16 cellular contexts compared by ENCODE assay signal in the genomic region with DNA sequence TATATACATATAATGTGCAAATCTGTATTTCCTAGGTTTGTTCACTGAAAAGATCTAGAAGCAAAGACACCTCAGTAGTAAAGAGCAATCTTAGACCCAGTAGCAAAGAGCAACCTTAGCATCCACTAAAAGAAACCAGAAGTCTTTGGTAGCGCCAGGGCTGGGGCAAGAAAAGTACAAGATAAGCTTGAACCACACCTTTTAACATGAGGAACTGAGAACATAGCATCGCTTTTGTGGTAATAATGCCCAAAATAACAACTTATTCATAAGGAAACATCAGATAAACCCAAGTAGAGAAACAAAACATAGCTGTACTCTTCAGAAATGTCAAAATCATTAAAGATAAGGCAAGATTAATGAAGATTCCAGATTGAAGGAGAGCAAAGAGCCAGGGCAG.
DNase-seq lines count a peak whose midpoint lies in the region; ATAC-seq and TF ChIP-seq lines count a peak whose summit lies in the region.
"Had no signal": no experiment of that assay in that cellular context is flagged by ENCODE, and none has a peak within 500 bp of the region (broad histone marks: within the 10 kb centered on the region; RNA-seq: fewer than 3 reads in every experiment).

No MANE protein-coding gene starts in this region.

- TF ChIP-seq CTCF in GM12865 (IDR thresholded peaks at IDR 0.05; ENCODE audit: insufficient read depth, low read depth, low read length, missing control alignments) (no peak), psoas muscle (IDR thresholded peaks at IDR 0.05) (no peak)

- no peaks in the 10 kb centered on the region for H3K36me3 ChIP-seq in CD4-positive, alpha-beta memory T cell (ENCODE audit: insufficient read depth, low read length)
- H3K36me3 ChIP-seq in psoas muscle (ENCODE audit: insufficient read depth in 1 of 2, low read depth in 1 of 2) = no peaks in the 10 kb centered on the region
- H3K36me3 ChIP-seq: ascending aorta, ovary, Peyer's patch had no signal

- H3K36me3 Mint-ChIP-seq in CD4-positive, alpha-beta memory T cell = peaks cover 4 to 36% of the 10 kb centered on the region in 2 donors

- no peak overlapping the region for H3K27ac ChIP-seq in CD4-positive, alpha-beta memory T cell (ENCODE audit: low read depth, low read length)
- H3K27ac ChIP-seq in psoas muscle = no peak overlapping the region
- H3K27ac ChIP-seq: A549, ascending aorta, ovary, Peyer's patch had no signal

- H3K4me3 ChIP-seq in GM12865 (ENCODE audit: low read depth, low read length) (no peak overlapping the region), psoas muscle (no peak overlapping the region)
- no peak overlapping the region for H3K4me3 ChIP-seq in CD4-positive, alpha-beta memory T cell (ENCODE audit: low read length in 2 of 2)
- H3K4me3 ChIP-seq: A549, ascending aorta, ovary, Peyer's patch had no signal

- no peaks in the 10 kb centered on the region for H3K27me3 ChIP-seq in CD4-positive, alpha-beta memory T cell (ENCODE audit: insufficient read depth, low read length)
- H3K27me3 ChIP-seq in psoas muscle (ENCODE audit: insufficient read depth in 3 of 3, low read length in 2 of 3) = no peaks in the 10 kb centered on the region
- H3K27me3 ChIP-seq: ascending aorta, ovary, Peyer's patch had no signal

- intact Hi-C loops in CD4-positive, alpha-beta memory T cell (cut with micrococcal nuclease) = no loop called here
- intact Hi-C loops in psoas muscle (cut with DNase I) = no loop called here

- no peak overlapping the region for H3K27ac Mint-ChIP-seq in CD4-positive, alpha-beta memory T cell
- H3K27ac Mint-ChIP-seq: activated CD4-positive, alpha-beta T cell treated with anti-CD3 and anti-CD28 coated beads, Interleukin-2, amount 10 ng/mL, durations not matched to agents 24 days and 14 days had no signal

- CTCF ChIA-PET in CD4-positive, alpha-beta memory T cell (lab: Charles Lee; ENCODE audit: partially characterized antibody) = no interaction called here

- peaks cover 0 to 3% (median 1%) of the 10 kb centered on the region in 4 donors for H3K4me1 Mint-ChIP-seq in CD4-positive, alpha-beta memory T cell
- H3K4me1 Mint-ChIP-seq: activated CD4-positive, alpha-beta T cell treated with anti-CD3 and anti-CD28 coated beads, Interleukin-2, amount 10 ng/mL, durations not matched to agents 24 days and 14 days had no signal

- WGBS in psoas muscle, 3 donors = 89 to 98% (median 92%) methylated on average over 2 of the region's 2 CpGs

- no peaks in the 10 kb centered on the region for H3K4me1 ChIP-seq in CD4-positive, alpha-beta memory T cell (ENCODE audit: insufficient read depth, low read length)
- no peaks in the 10 kb centered on the region for H3K4me1 ChIP-seq in psoas muscle
- H3K4me1 ChIP-seq: Peyer's patch had no signal

- H3K27me3 Mint-ChIP-seq in CD4-positive, alpha-beta memory T cell = no peaks in the 10 kb centered on the region
- H3K27me3 Mint-ChIP-seq: activated CD4-positive, alpha-beta T cell treated with anti-CD3 and anti-CD28 coated beads, Interleukin-2, amount 10 ng/mL, durations not matched to agents 24 days and 14 days had no signal

- POLR2A ChIA-PET in CD4-positive, alpha-beta memory T cell (lab: Charles Lee; ENCODE audit: partially characterized antibody) = no interaction called here

- DNase-seq in GM12865 (ENCODE audit: low read depth) (peak; percentile 18), AML-193 (lab: John Stamatoyannopoulos, UW) (no peak), psoas muscle (no peak), C1 segment of cervical spinal cord (lab: John Stamatoyannopoulos, UW) (no peak)
- no peak for DNase-seq in CD4-positive, alpha-beta memory T cell
- DNase-seq: activated CD4-positive, alpha-beta T cell treated with anti-CD3 and anti-CD28 coated beads, Interleukin-2, amount 10 ng/mL, durations not matched to agents 24 days and 14 days; COR-L47; HCEC 1CT; NCI-H510A; ovary; Peyer's patch had no signal

- H3K9me3 Mint-ChIP-seq in CD4-positive, alpha-beta memory T cell = peaks cover 0 to 9% (median under 1%) of the 10 kb centered on the region in 8 donors
- H3K9me3 Mint-ChIP-seq: activated CD4-positive, alpha-beta T cell treated with anti-CD3 and anti-CD28 coated beads, Interleukin-2, amount 10 ng/mL, durations not matched to agents 24 days and 14 days had no signal

- peak; percentile 83 for ATAC-seq in GM19395 (IDR thresholded peaks at IDR 0.05; ENCODE audit: unreplicated experiment)
- ATAC-seq in HG02678 (IDR thresholded peaks at IDR 0.05; ENCODE audit: unreplicated experiment) = peak; percentile 72
- peak; percentile 87 for ATAC-seq in HG03432 (IDR thresholded peaks at IDR 0.05; ENCODE audit: unreplicated experiment)
- ATAC-seq in psoas muscle = no peak
- ATAC-seq: A549 had no signal

- no peaks in the 10 kb centered on the region for H3K9me3 ChIP-seq in CD4-positive, alpha-beta memory T cell (ENCODE audit: control insufficient read depth in 1 of 2, low read length in 2 of 2)
- H3K9me3 ChIP-seq in psoas muscle = no peaks in the 10 kb centered on the region
- H3K9me3 ChIP-seq: A549, ascending aorta, ovary, Peyer's patch had no signal

- no peak overlapping the region for H3K4me3 Mint-ChIP-seq in CD4-positive, alpha-beta memory T cell
- H3K4me3 Mint-ChIP-seq: activated CD4-positive, alpha-beta T cell treated with anti-CD3 and anti-CD28 coated beads, Interleukin-2, amount 10 ng/mL, durations not matched to agents 24 days and 14 days had no signal

Comparison
In these comparisons a context has a peak if more than half of its experiments do, and no peak if none do; other contexts are left out.
1. ATAC-seq: peak in GM19395 (single experiment), HG02678 (single experiment) and HG03432 (single experiment); none in psoas muscle (0 of 4).